ENCODE assay signal across 15 cellular contexts in genomic region chr16:83842755-83843507, GRCh38. TPM values are rescaled to one million over a fixed set of nuclear protein-coding genes. Genes with fewer than 3 reads are reported as not detected.
DNase-seq lines count a peak whose midpoint lies in the region; ATAC-seq, FAIRE-seq and TF ChIP-seq lines count a peak whose summit lies in the region.
"Had no signal": no experiment of that assay in that cellular context is flagged by ENCODE, and none has a peak within 500 bp of the region (broad histone marks: within the 10 kb centered on the region; RNA-seq: fewer than 3 reads in every experiment).

No MANE protein-coding gene starts in this region.

- no peaks in the 10 kb centered on the region for H4K20me1 ChIP-seq in OCI-LY3 (ENCODE audit: insufficient read depth, low read length)

- H3K4me3 ChIP-seq in OCI-LY3 (ENCODE audit: low read length), result no peak overlapping the region
- no peak overlapping the region for H3K4me3 ChIP-seq in foreskin fibroblast (ENCODE audit: low read depth in 1 of 2, low read length in 2 of 2)
- H3K4me3 ChIP-seq: lung had no signal

- no peak overlapping the region for H3K9ac ChIP-seq in OCI-LY3 (ENCODE audit: low read length)

- no peak for FAIRE-seq in H54 (lab: Jason Lieb, UNC)

- no peaks in the 10 kb centered on the region for H3K36me3 ChIP-seq in OCI-LY3 (replicated peaks; ENCODE audit: low read depth, low read length)

- intact Hi-C loops in left ventricle myocardium superior (cut with micrococcal nuclease) (no loop called here), cardiac septum (cut with DNase I) (no loop called here)

- TF ChIP-seq POLR2A in H54 (IDR thresholded peaks at IDR 0.05; ENCODE audit: low read depth, low read length), result no peak

- peaks cover 13% of the 10 kb centered on the region for H3K4me1 ChIP-seq in OCI-LY3 (ENCODE audit: low read length)

- no peak overlapping the region for H2AFZ ChIP-seq in OCI-LY3 (ENCODE audit: low read depth, low read length)

- DNase-seq in left ventricle myocardium superior (no peak), cardiac septum (ENCODE audit: low spot score) (no peak), left kidney (ENCODE audit: low read depth, low spot score) (peak; percentile 27), ureter (ENCODE audit: low spot score) (peak; percentile 29), NCI-H774 (lab: John Stamatoyannopoulos, UW) (no peak), foreskin fibroblast (no peak), H54 (ENCODE audit: insufficient read length, low spot score) (no peak)
- DNase-seq: activated CD4-positive, alpha-beta T cell treated with anti-CD3 and anti-CD28 coated beads, Interleukin-2, amount 10 ng/mL, durations not matched to agents 7 days and 5 days; GDM1; NCI-H524 treated with DMSO at 0.1 percent for 48 hours; stimulated activated CD4-positive, alpha-beta T cell treated with anti-CD3 and anti-CD28 coated beads, Interleukin-4, amount 100 ng/mL, for 1 hour; stimulated activated naive CD8-positive, alpha-beta T cell treated with anti-CD3 and anti-CD28 coated beads, Interleukin-15, amount 100 ng/mL, for 72 hours; T-cell had no signal

- peaks cover 2% of the 10 kb centered on the region; the same call in 1 of the 2 replicates for H3K27me3 ChIP-seq in OCI-LY3 (ENCODE audit: low read depth, low read length)

- ATAC-seq in left ventricle myocardium superior, result peak; percentile 45
- ATAC-seq: stimulated activated naive CD8-positive, alpha-beta T cell treated with anti-CD3 and anti-CD28 coated beads, Interleukin-15, amount 100 ng/mL, for 72 hours; T-cell had no signal

- H3K27ac ChIP-seq in OCI-LY3 (ENCODE audit: low read length), result no peak overlapping the region

- peak overlapping the region; percentile 56 for H3K4me2 ChIP-seq in OCI-LY3 (ENCODE audit: low read length)

- no peaks in the 10 kb centered on the region for H3K79me2 ChIP-seq in OCI-LY3 (ENCODE audit: low read length)

- no peaks in the 10 kb centered on the region for H3K9me3 ChIP-seq in OCI-LY3 (ENCODE audit: insufficient read depth, low read length)

- TF ChIP-seq CTCF in OCI-LY3 (IDR thresholded peaks at IDR 0.05; ENCODE audit: low read depth, low read length) (no peak), foreskin fibroblast (IDR thresholded peaks at IDR 0.05; ENCODE audit: low read depth, low read length) (no peak)

RNA-seq across cellular contexts. Expression of gene HSBP1, which starts 35.2 kb away (rescaled TPM):
- 176 TPM for total RNA-seq in left ventricle myocardium superior
- 126 TPM for total RNA-seq in cardiac septum
- 111 TPM for total RNA-seq in ureter

RNA-seq across cellular contexts. Expression of gene MLYCD, which starts 56.0 kb away (rescaled TPM):
- total RNA-seq in left ventricle myocardium superior (49.0 TPM), cardiac septum (20.1 TPM), ureter (18.3 TPM)

Comparison
In these comparisons a context has a peak if more than half of its experiments do, and no peak if none do; other contexts are left out.
1. DNase-seq: peak in left kidney (single experiment) and ureter (single experiment); none in left ventricle myocardium superior (single experiment), cardiac septum (single experiment), NCI-H774 (single experiment), foreskin fibroblast (0 of 2) and H54 (single experiment).